In genomic region chr1:156489166-156489934, GRCh38 we compare ENCODE assay signal across 8 cellular contexts. TPM values are rescaled to one million over a fixed set of nuclear protein-coding genes. Genes with fewer than 3 reads are reported as not detected.
DNase-seq lines count a peak whose midpoint lies in the region; ATAC-seq and TF ChIP-seq lines count a peak whose summit lies in the region.

No MANE protein-coding gene starts in this region.

- POLR2A ChIA-PET in AG04449 (lab: Yijun Ruan, JAX) = interaction anchor here (3.9 kb wide), 1 partner anchor 14 kb away, joined by 31 read pairs; the partner anchor contains the start of gene MEF2D

- H3K27ac Mint-ChIP-seq in brain = peak overlapping the region; percentile 94 to 98 (median 98)
- peak overlapping the region; percentile 99 for H3K27ac Mint-ChIP-seq in stimulated activated naive B cell treated with anti-CD40 and anti-IgM and Interleukin-4, amounts not matched to agents 10 μg/mL and 1 μg/mL and 100 μg/mL, for 72 hours

- WGBS in right lobe of liver (ENCODE audit: insufficient coverage, low coverage, low lambda C conversion rate, missing lambda C conversion rate) = 25% methylated on average over 6 of the region's 12 CpGs

- TF ChIP-seq POLR2A in GM19099 (IDR thresholded peaks at IDR 0.05; ENCODE audit: extremely low read depth, insufficient read length, low read depth) (peak; percentile 24), right lobe of liver (IDR thresholded peaks at IDR 0.05) (no peak)

- CTCF ChIA-PET in AG04449 (lab: Yijun Ruan, JAX) = interaction anchor here (1.0 to 17.6 kb wide), 9 partner anchors 3 to 83 kb away, joined by 3 to 270 read pairs (median 4); partner anchors contain the start of genes IQGAP3 and MEF2D

- H3K9me3 Mint-ChIP-seq in brain = no peaks in the 10 kb centered on the region
- H3K9me3 Mint-ChIP-seq in stimulated activated naive B cell treated with anti-CD40 and anti-IgM and Interleukin-4, amounts not matched to agents 10 μg/mL and 1 μg/mL and 100 μg/mL, for 72 hours = no peaks in the 10 kb centered on the region

- H3K27me3 Mint-ChIP-seq in brain = peaks cover 4% of the 10 kb centered on the region
- no peaks in the 10 kb centered on the region for H3K27me3 Mint-ChIP-seq in stimulated activated naive B cell treated with anti-CD40 and anti-IgM and Interleukin-4, amounts not matched to agents 10 μg/mL and 1 μg/mL and 100 μg/mL, for 72 hours

- DNase-seq in AG04449 (ENCODE audit: low read depth, low spot score) (no peak), KBM-7 (peak; percentile 85), SK-N-DZ (ENCODE audit: low spot score) (peak; percentile 84), right lobe of liver (no peak)
- no peak for DNase-seq in stimulated activated naive B cell treated with anti-CD40 and anti-IgM and Interleukin-4, amounts not matched to agents 10 μg/mL and 1 μg/mL and 100 μg/mL, for 72 hours

- peak; percentile 25 for TF ChIP-seq CTCF in AG04449 (IDR thresholded peaks at IDR 0.05; ENCODE audit: insufficient read depth, low read length, missing control alignments)
- TF ChIP-seq CTCF in brain (conservative IDR thresholded peaks at IDR 0.05) = no peak
- no peak for TF ChIP-seq CTCF in right lobe of liver (IDR thresholded peaks at IDR 0.05)

- H3K27ac ChIP-seq in right lobe of liver = peak overlapping the region in 1 of 3 donors; percentile 18

- H3K4me3 Mint-ChIP-seq in brain = peak overlapping the region; percentile 55 to 81 (median 77)
- H3K4me3 Mint-ChIP-seq in stimulated activated naive B cell treated with anti-CD40 and anti-IgM and Interleukin-4, amounts not matched to agents 10 μg/mL and 1 μg/mL and 100 μg/mL, for 72 hours = peak overlapping the region; percentile 84 to 90

- H3K36me3 ChIP-seq in right lobe of liver = no peaks in the 10 kb centered on the region

- no peaks in the 10 kb centered on the region for H3K27me3 ChIP-seq in right lobe of liver

- H3K4me3 ChIP-seq in AG04449 (ENCODE audit: low read depth, low read length) (no peak overlapping the region), right lobe of liver (no peak overlapping the region)

- H3K36me3 Mint-ChIP-seq in brain = peaks cover 5% of the 10 kb centered on the region
- H3K36me3 Mint-ChIP-seq in stimulated activated naive B cell treated with anti-CD40 and anti-IgM and Interleukin-4, amounts not matched to agents 10 μg/mL and 1 μg/mL and 100 μg/mL, for 72 hours = peaks cover 22 to 52% of the 10 kb centered on the region in 2 donors

- in situ Hi-C loops in KBM-7 (cut with MboI; ENCODE audit: low pct_unique_long_range_greater_than_20kb, low sequenced_read_pairs) = no loop called here

- H3K4me1 ChIP-seq in right lobe of liver = peaks cover 0 to 44% (median 21%) of the 10 kb centered on the region in 4 donors

- peak; percentile 3 to 12 (median 8) for ATAC-seq in right lobe of liver
- peak; percentile 3 to 8 for ATAC-seq in stimulated activated naive B cell treated with anti-CD40 and anti-IgM and Interleukin-4, amounts not matched to agents 10 μg/mL and 1 μg/mL and 100 μg/mL, for 72 hours (replicated peaks)
- no peak for ATAC-seq in HG03442 (IDR thresholded peaks at IDR 0.05; ENCODE audit: unreplicated experiment)

- intact Hi-C loops in right lobe of liver (cut with DNase I) = no loop called here

- H3K4me1 Mint-ChIP-seq in brain = peaks cover 85% of the 10 kb centered on the region
- H3K4me1 Mint-ChIP-seq in stimulated activated naive B cell treated with anti-CD40 and anti-IgM and Interleukin-4, amounts not matched to agents 10 μg/mL and 1 μg/mL and 100 μg/mL, for 72 hours = peaks cover 81 to 100% of the 10 kb centered on the region in 2 donors

- H3K9me3 ChIP-seq in right lobe of liver = no peaks in the 10 kb centered on the region

RNA-seq across cellular contexts. Expression of gene MEF2D, which starts 11.2 kb away (rescaled TPM):
- 5.8 and 6.3 TPM in 2 replicates for polyA plus RNA-seq in SK-N-DZ (2014; cell fraction: cytosol; rRNA removed)
- polyA plus RNA-seq in SK-N-DZ (2014; cell fraction: nucleus; rRNA removed) = 11.9 and 15.0 TPM in 2 replicates
- polyA plus RNA-seq in brain (ENCODE audit: insufficient read depth, low read depth, low replicate concordance) = 22.7 TPM
- total RNA-seq in right lobe of liver = 10 to 100 TPM; 13.3 to 17.1 (median 15.0) TPM

Comparison
In these comparisons a context has a peak if more than half of its experiments do, and no peak if none do; other contexts are left out.
1. DNase-seq: peak in KBM-7 (single experiment) and SK-N-DZ (single experiment); none in AG04449 (single experiment), right lobe of liver (0 of 3) and stimulated activated naive B cell treated with anti-CD40 and anti-IgM and Interleukin-4, amounts not matched to agents 10 μg/mL and 1 μg/mL and 100 μg/mL, for 72 hours (single experiment).